ENCODE assay signal across 10 cellular contexts in the genomic region with DNA sequence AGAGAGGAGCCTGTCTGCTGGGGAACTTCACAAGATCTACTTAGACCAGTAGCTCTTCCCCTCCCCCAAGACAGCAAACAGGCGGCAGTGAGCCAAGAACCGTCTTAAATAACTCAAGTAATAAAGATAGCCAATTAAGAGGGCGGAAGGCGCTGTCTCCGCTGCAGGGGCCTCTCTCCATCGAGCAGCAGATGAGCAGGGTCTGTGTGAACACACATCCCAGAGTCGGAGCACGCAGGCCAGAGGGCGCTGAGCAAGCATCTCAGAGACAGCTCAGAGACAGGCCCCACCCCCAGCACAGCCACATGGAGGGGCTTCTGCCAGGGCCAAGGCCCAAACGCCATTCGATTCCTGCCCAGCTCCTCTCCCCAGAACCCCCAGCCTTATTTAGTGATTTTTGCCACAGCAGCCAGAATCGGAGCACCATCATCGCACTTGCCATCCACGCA. TPM values are rescaled to one million over a fixed set of nuclear protein-coding genes. Genes with fewer than 3 reads are reported as not detected.
DNase-seq lines count a peak whose midpoint lies in the region; ATAC-seq and TF ChIP-seq lines count a peak whose summit lies in the region.
"Had no signal": no experiment of that assay in that cellular context is flagged by ENCODE, and none has a peak within 500 bp of the region (broad histone marks: within the 10 kb centered on the region; RNA-seq: fewer than 3 reads in every experiment).

No MANE protein-coding gene starts in this region.

- H3K27ac ChIP-seq in AG04450 (ENCODE audit: low read depth, low read length) (peak overlapping the region; percentile 31), caudate nucleus (ENCODE audit: low read depth, low read length) (peak overlapping the region; percentile 84), mesendoderm (ENCODE audit: low read depth, low read length) (no peak overlapping the region)
- H3K27ac ChIP-seq: parathyroid adenoma had no signal

- peaks cover 15% of the 10 kb centered on the region for H3K79me2 ChIP-seq in mesendoderm (ENCODE audit: control insufficient read depth, insufficient read depth, low read length)

- CTCF ChIA-PET in AG04450 (lab: Charles Lee): interaction anchor here (0.7 to 2.9 kb wide), 5 partner anchors 19 to 64 kb away, joined by 3 to 22 read pairs (median 4); no protein-coding TSS in a partner anchor

- no peak overlapping the region for H2AK5ac ChIP-seq in mesendoderm (ENCODE audit: low read length)

- no peak overlapping the region for H3K9ac ChIP-seq in mesendoderm (ENCODE audit: low read length)
- H3K9ac ChIP-seq: parathyroid adenoma had no signal

- WGBS in mesendoderm (ENCODE audit: extremely low coverage, insufficient coverage, low lambda C conversion rate): no CpG with 5 or more reads among the region's 14 CpGs

- ATAC-seq in GM19328 (IDR thresholded peaks at IDR 0.05; ENCODE audit: unreplicated experiment) (no peak), HG03571 (IDR thresholded peaks at IDR 0.05; ENCODE audit: unreplicated experiment) (no peak)

- no peak overlapping the region for H3K18ac ChIP-seq in mesendoderm (ENCODE audit: low read length)

- no peak overlapping the region for H3K4ac ChIP-seq in mesendoderm (ENCODE audit: low read depth, low read length)

- DNase-seq in AG04450 (ENCODE audit: low read depth, low spot score): no peak
- DNase-seq in NCI-H1105 (lab: John Stamatoyannopoulos, UW): peak; percentile 40
- peak in 28 of 61 donors; percentile 14 to 62 (median 38) for DNase-seq in caudate nucleus (lab: John Stamatoyannopoulos, UW)
- DNase-seq in mesendoderm: peak; percentile 46
- DNase-seq in SKM-1 (lab: John Stamatoyannopoulos, UW; ENCODE audit: unreplicated experiment): no peak
- DNase-seq in hepatic stellate cell (ENCODE audit: low spot score): no peak
- DNase-seq: T1000 had no signal

- no peak overlapping the region for H2BK5ac ChIP-seq in mesendoderm (ENCODE audit: low read length)

- H4K8ac ChIP-seq in mesendoderm (ENCODE audit: low read depth, low read length): no peak overlapping the region

- H3K4me3 ChIP-seq in AG04450 (ENCODE audit: low read depth, low read length): no peak overlapping the region
- H3K4me3 ChIP-seq in mesendoderm (ENCODE audit: low read length): no peak overlapping the region

- TF ChIP-seq CTCF in AG04450 (IDR thresholded peaks at IDR 0.05; ENCODE audit: low read depth, low read length): no peak

- no peak overlapping the region for H4K5ac ChIP-seq in mesendoderm (ENCODE audit: low read length)

- H3K9me3 ChIP-seq in AG04450 (ENCODE audit: control insufficient read depth, insufficient read depth, low read length): no peaks in the 10 kb centered on the region

- H2BK120ac ChIP-seq in mesendoderm (ENCODE audit: low read depth, low read length): no peak overlapping the region

- no peak overlapping the region for H3K23ac ChIP-seq in mesendoderm (ENCODE audit: low read length)

- H3K79me1 ChIP-seq in mesendoderm (ENCODE audit: low read length): peaks cover 9% of the 10 kb centered on the region

- H3K36me3 ChIP-seq in mesendoderm (ENCODE audit: control insufficient read depth, insufficient read depth, low read length): no peaks in the 10 kb centered on the region

- no peak overlapping the region for H3K4me2 ChIP-seq in mesendoderm (ENCODE audit: low read length)

- H3K4me1 ChIP-seq in mesendoderm (ENCODE audit: control insufficient read depth, low read depth, low read length): peaks cover 20% of the 10 kb centered on the region

- POLR2A ChIA-PET in AG04450 (lab: Yijun Ruan, JAX): no interaction called here

- no peaks in the 10 kb centered on the region for H3K27me3 ChIP-seq in AG04450 (ENCODE audit: control insufficient read depth, insufficient read depth, low read length)
- no peaks in the 10 kb centered on the region for H3K27me3 ChIP-seq in mesendoderm (ENCODE audit: insufficient read depth, low read length, poor library complexity)

- H3K56ac ChIP-seq in mesendoderm (ENCODE audit: low read length): no peak overlapping the region

- H2BK15ac ChIP-seq in mesendoderm (replicated peaks; ENCODE audit: low read depth): no peak overlapping the region

RNA-seq across cellular contexts. Expression of gene IFFO2, which starts 11.1 kb away (rescaled TPM):
- polyA plus RNA-seq in AG04450 (2011; rRNA removed): 6.8 and 7.8 TPM in 2 replicates
- 13.7 and 15.2 TPM in 2 replicates for polyA minus RNA-seq in AG04450 (2011; rRNA and poly(A)+ RNA removed)
- 10.7 TPM for polyA plus RNA-seq in mesendoderm (2013, experiment 1 of 2)
- polyA plus RNA-seq in mesendoderm (2013, experiment 2 of 2): 11.3 TPM

RNA-seq across cellular contexts. Expression of gene ALDH4A1, which starts 43.1 kb away (rescaled TPM):
- 8.8 and 14.7 TPM in 2 replicates for polyA plus RNA-seq in AG04450 (2011; rRNA removed)
- polyA minus RNA-seq in AG04450 (2011; rRNA and poly(A)+ RNA removed): 8.3 and 10.4 TPM in 2 replicates
- polyA plus RNA-seq in mesendoderm (2013, experiment 1 of 2): 12.5 TPM
- 11.6 TPM for polyA plus RNA-seq in mesendoderm (2013, experiment 2 of 2)

Comparison
In these comparisons a context has a peak if more than half of its experiments do, and no peak if none do; other contexts are left out.
1. DNase-seq: peak in NCI-H1105 (single experiment) and mesendoderm (single experiment); none in AG04450 (single experiment), SKM-1 (single experiment) and hepatic stellate cell (single experiment).